In genomic region chr2:127638361-127639110, GRCh38 we compare ENCODE assay signal across 10 cellular contexts. TPM values are rescaled to one million over a fixed set of nuclear protein-coding genes. Genes with fewer than 3 reads are reported as not detected.
A peak's percentile ranks its signal among the peaks of the same experiment; 100 is the strongest.
DNase-seq lines count a peak whose midpoint lies in the region; ATAC-seq and TF ChIP-seq lines count a peak whose summit lies in the region.
"Had no signal": no experiment of that assay in that cellular context is flagged by ENCODE, and none has a peak within 500 bp of the region (broad histone marks: within the 10 kb centered on the region; RNA-seq: fewer than 3 reads in every experiment).

No MANE protein-coding gene starts in this region.

- DNase-seq in GF-D8 (lab: John Stamatoyannopoulos, UW) (peak; percentile 9), activated B cell treated with CpG ODN at 0.5 μM for 24 hours (no peak), hepatocyte (ENCODE audit: low spot score) (peak; percentile 54), gastrocnemius medialis (no peak), omental fat pad (ENCODE audit: low spot score) (no peak)
- DNase-seq in natural killer cell treated with Interleukin-12 subunit alpha and Interleukin-12 subunit beta and Interleukin-15 and Interleukin-18, amount 100 ng/mL, for 72 hours (ENCODE audit: low spot score) = no peak
- DNase-seq: NCI-H1436 treated with DMSO at 0.1 percent for 48 hours had no signal

- H3K27ac Mint-ChIP-seq in activated B cell treated with CpG ODN at 0.5 μM for 24 hours = peak overlapping the region; percentile 93
- H3K27ac Mint-ChIP-seq in natural killer cell treated with Interleukin-12 subunit alpha and Interleukin-12 subunit beta and Interleukin-15 and Interleukin-18, amount 100 ng/mL, for 72 hours = no peak overlapping the region

- TF ChIP-seq CTCF in activated B cell treated with CpG ODN at 0.5 μM for 24 hours (IDR thresholded peaks at IDR 0.05) = no peak
- TF ChIP-seq CTCF in hepatocyte (IDR thresholded peaks at IDR 0.05; ENCODE audit: poor library complexity) = no peak
- no peak for TF ChIP-seq CTCF in gastrocnemius medialis (IDR thresholded peaks at IDR 0.05 in 4 of 5, conservative IDR thresholded peaks at IDR 0.05 in 1 of 5)
- no peak for TF ChIP-seq CTCF in omental fat pad (IDR thresholded peaks at IDR 0.05)

- no peak overlapping the region for H3K4me3 Mint-ChIP-seq in activated B cell treated with CpG ODN at 0.5 μM for 24 hours
- H3K4me3 Mint-ChIP-seq in natural killer cell treated with Interleukin-12 subunit alpha and Interleukin-12 subunit beta and Interleukin-15 and Interleukin-18, amount 100 ng/mL, for 72 hours = no peak overlapping the region

- no peaks in the 10 kb centered on the region for H3K79me2 ChIP-seq in hepatocyte

- 78% methylated on average over 17 of the region's 23 CpGs for WGBS in hepatocyte (ENCODE audit: low lambda C conversion rate, missing lambda C conversion rate)

- no peaks in the 10 kb centered on the region for H3K36me3 ChIP-seq in hepatocyte (replicated peaks; ENCODE audit: insufficient read depth, low read depth)
- H3K36me3 ChIP-seq in gastrocnemius medialis = no peaks in the 10 kb centered on the region

- ATAC-seq in activated B cell treated with CpG ODN at 0.5 μM for 24 hours (ENCODE audit: low read depth) (peak; percentile 8), gastrocnemius medialis (no peak), GM18867 (IDR thresholded peaks at IDR 0.05; ENCODE audit: unreplicated experiment) (no peak), omental fat pad (ENCODE audit: low FRiP score) (no peak), HG02610 (IDR thresholded peaks at IDR 0.05; ENCODE audit: unreplicated experiment) (no peak)
- no peak for ATAC-seq in natural killer cell treated with Interleukin-12 subunit alpha and Interleukin-12 subunit beta and Interleukin-15 and Interleukin-18, amount 100 ng/mL, for 72 hours

- H3K27me3 ChIP-seq in hepatocyte (no peaks in the 10 kb centered on the region), gastrocnemius medialis (no peaks in the 10 kb centered on the region)

- CTCF ChIA-PET in activated B cell treated with CpG ODN at 0.5 μM for 24 hours (lab: Charles Lee) = interaction anchor here (1.3 to 6.2 kb wide), 2 partner anchors 11 to 47 kb away, joined by 4 to 41 read pairs; no protein-coding TSS in a partner anchor

- H3K4me3 ChIP-seq in hepatocyte = no peak overlapping the region
- H3K4me3 ChIP-seq in gastrocnemius medialis = no peak overlapping the region

- POLR2A ChIA-PET in activated B cell treated with CpG ODN at 0.5 μM for 24 hours (lab: Charles Lee) = interaction anchor here (0.9 to 5.2 kb wide), 3 partner anchors 63 to 559 kb away, joined by 4 to 24 read pairs (median 6); partner anchors contain the start of genes IWS1 and SFT2D3

- in situ Hi-C loops in gastrocnemius medialis (cut with MboI; ENCODE audit: low sequenced_read_pairs in 4 of 4) = no loop called here

- H3K9me3 Mint-ChIP-seq in activated B cell treated with CpG ODN at 0.5 μM for 24 hours = no peaks in the 10 kb centered on the region
- no peaks in the 10 kb centered on the region for H3K9me3 Mint-ChIP-seq in natural killer cell treated with Interleukin-12 subunit alpha and Interleukin-12 subunit beta and Interleukin-15 and Interleukin-18, amount 100 ng/mL, for 72 hours
- H3K9me3 Mint-ChIP-seq: T-helper 1 cell treated with Interleukin-12 subunit alpha and Interleukin-12 subunit beta and Interleukin-4 antibody, amounts not matched to agents 30 μg/mL and 1 μg/mL, for 36 hours had no signal

- H3K4me1 Mint-ChIP-seq in activated B cell treated with CpG ODN at 0.5 μM for 24 hours = peaks cover 84% of the 10 kb centered on the region
- H3K4me1 Mint-ChIP-seq in natural killer cell treated with Interleukin-12 subunit alpha and Interleukin-12 subunit beta and Interleukin-15 and Interleukin-18, amount 100 ng/mL, for 72 hours (ENCODE audit: low read depth in 2 of 2) = no peaks in the 10 kb centered on the region

- no peaks in the 10 kb centered on the region for H4K20me1 ChIP-seq in hepatocyte (ENCODE audit: insufficient read depth, poor library complexity, severe bottlenecking)

- no peaks in the 10 kb centered on the region for H3K9me3 ChIP-seq in hepatocyte (ENCODE audit: low read depth)
- no peaks in the 10 kb centered on the region for H3K9me3 ChIP-seq in gastrocnemius medialis

- H3K4me2 ChIP-seq in hepatocyte = no peak overlapping the region

- no peaks in the 10 kb centered on the region for H3K36me3 Mint-ChIP-seq in activated B cell treated with CpG ODN at 0.5 μM for 24 hours (ENCODE audit: low read depth)
- H3K36me3 Mint-ChIP-seq in natural killer cell treated with Interleukin-12 subunit alpha and Interleukin-12 subunit beta and Interleukin-15 and Interleukin-18, amount 100 ng/mL, for 72 hours = no peaks in the 10 kb centered on the region

- no peaks in the 10 kb centered on the region for H3K9me2 ChIP-seq in hepatocyte (replicated peaks; ENCODE audit: insufficient read depth)

- H3K27ac ChIP-seq in hepatocyte = peak overlapping the region; percentile 30
- H3K27ac ChIP-seq in gastrocnemius medialis = peak overlapping the region; percentile 67 to 77 (median 71)

- TF ChIP-seq POLR2A in gastrocnemius medialis (IDR thresholded peaks at IDR 0.05) = no peak

- H2AFZ ChIP-seq in hepatocyte = no peak overlapping the region

- peaks cover 10% of the 10 kb centered on the region for H3K4me1 ChIP-seq in hepatocyte (ENCODE audit: insufficient read depth)
- H3K4me1 ChIP-seq in gastrocnemius medialis = peaks cover 18 to 24% of the 10 kb centered on the region in 2 donors

- intact Hi-C loops in activated B cell treated with CpG ODN at 0.5 μM for 24 hours (cut with micrococcal nuclease) (loop anchor here (10.0 kb wide), 1 partner anchor 554 kb away; no protein-coding TSS in a partner anchor), gastrocnemius medialis (cut with DNase I; ENCODE audit: low total_unique reads) (no loop called here)

- H3K27me3 Mint-ChIP-seq in activated B cell treated with CpG ODN at 0.5 μM for 24 hours = no peaks in the 10 kb centered on the region
- no peaks in the 10 kb centered on the region for H3K27me3 Mint-ChIP-seq in natural killer cell treated with Interleukin-12 subunit alpha and Interleukin-12 subunit beta and Interleukin-15 and Interleukin-18, amount 100 ng/mL, for 72 hours

RNA-seq across cellular contexts. Expression of gene GPR17, which starts 7.4 kb away (rescaled TPM):
- not detected in 2 replicates for total RNA-seq in activated B cell treated with CpG ODN at 0.5 μM for 24 hours
- total RNA-seq in hepatocyte = not detected in 2 replicates
- 0.39 TPM in 1 of 2 replicates, not detected in the other for polyA plus RNA-seq in hepatocyte
- under 1 TPM in 1 of 4 donors, not detected in 3; 0.20 TPM for total RNA-seq in gastrocnemius medialis
- not detected for total RNA-seq in omental fat pad
- not detected for total RNA-seq in natural killer cell treated with Interleukin-12 subunit alpha and Interleukin-12 subunit beta and Interleukin-15 and Interleukin-18, amount 100 ng/mL, for 72 hours

RNA-seq across cellular contexts. Expression of gene LIMS2, which starts 36.8 kb away (rescaled TPM):
- total RNA-seq in activated B cell treated with CpG ODN at 0.5 μM for 24 hours = 5.1 and 5.3 TPM in 2 replicates
- total RNA-seq in hepatocyte = 3.9 and 4.0 TPM in 2 replicates
- 8.3 and 14.9 TPM in 2 replicates for polyA plus RNA-seq in hepatocyte
- total RNA-seq in gastrocnemius medialis = 10 to 100 TPM in 2 of 4 donors, 1 to 10 TPM in 2; 5.3 to 15.5 (median 9.9) TPM
- 10 to 100 TPM in 3 of 4 donors, 1 to 10 TPM in 1; 9.7 to 97.3 (median 22.4) TPM for total RNA-seq in omental fat pad
- not detected for total RNA-seq in natural killer cell treated with Interleukin-12 subunit alpha and Interleukin-12 subunit beta and Interleukin-15 and Interleukin-18, amount 100 ng/mL, for 72 hours

Comparison
In these comparisons a context has a peak if more than half of its experiments do, and no peak if none do; other contexts are left out.
1. DNase-seq: peak in GF-D8 (single experiment) and hepatocyte (single experiment); none in activated B cell treated with CpG ODN at 0.5 μM for 24 hours (single experiment), gastrocnemius medialis (0 of 2), omental fat pad (single experiment) and natural killer cell treated with Interleukin-12 subunit alpha and Interleukin-12 subunit beta and Interleukin-15 and Interleukin-18, amount 100 ng/mL, for 72 hours (single experiment).